8 cellular contexts compared by ENCODE assay signal in the genomic region with DNA sequence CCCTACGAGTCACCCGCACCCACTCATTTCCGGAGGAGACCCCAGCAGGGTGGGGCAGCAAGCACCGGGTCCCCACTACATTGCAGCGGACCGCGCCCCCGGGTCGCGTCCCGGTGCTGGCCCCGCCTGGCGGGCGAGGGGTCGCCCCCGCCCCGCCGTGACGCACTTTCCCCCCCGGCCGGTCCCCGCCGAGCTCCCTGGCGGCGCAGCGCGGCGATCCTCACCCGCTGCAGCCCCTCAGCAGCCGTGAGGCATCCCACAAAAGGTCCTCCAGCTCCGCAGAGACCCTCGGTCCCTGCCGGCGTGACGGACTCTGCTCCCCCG.
A peak's percentile ranks its signal among the peaks of the same experiment; 100 is the strongest.
DNase-seq lines count a peak whose midpoint lies in the region; ATAC-seq and TF ChIP-seq lines count a peak whose summit lies in the region.

No MANE protein-coding gene starts in this region.

- no peak overlapping the region for H3K27ac ChIP-seq in effector memory CD4-positive, alpha-beta T cell (ENCODE audit: insufficient read depth, low read length, poor library complexity, severe bottlenecking)
- H3K27ac ChIP-seq in mesodermal cell (ENCODE audit: low read depth, low read length, severe bottlenecking) (peak overlapping the region; percentile 82), transverse colon (peak overlapping the region; percentile 82 to 87 (median 84))

- H3K4me3 ChIP-seq in effector memory CD4-positive, alpha-beta T cell (ENCODE audit: insufficient read depth, low read depth, low read length, poor library complexity, severe bottlenecking): peak overlapping the region; percentile 65
- H3K4me3 ChIP-seq in mesodermal cell (ENCODE audit: extremely low read depth, insufficient read depth, low read length, poor library complexity, severe bottlenecking) (peak overlapping the region; percentile 69), transverse colon (peak overlapping the region; percentile 50 to 70 (median 64))

- peaks cover 5% of the 10 kb centered on the region for H3K36me3 Mint-ChIP-seq in T-helper 17 cell (ENCODE audit: low read depth)

- TF ChIP-seq EP300 in transverse colon (IDR thresholded peaks at IDR 0.05; ENCODE audit: low read depth): no peak

- DNase-seq in NCI-H82 (lab: John Stamatoyannopoulos, UW): peak; percentile 53
- DNase-seq in NCI-H82 treated with DMSO at 0.1 percent for 48 hours (lab: John Stamatoyannopoulos, UW; ENCODE audit: unreplicated experiment): no peak
- peak in 2 of 3 donors; percentile 7 to 11 for DNase-seq in T-helper 17 cell
- DNase-seq in effector memory CD4-positive, alpha-beta T cell: no peak
- DNase-seq in transverse colon: peak; percentile 35
- no peak for DNase-seq in islet precursor cell

- TF ChIP-seq POLR2A in transverse colon (IDR thresholded peaks at IDR 0.05): no peak

- no peak for TF ChIP-seq CTCF in transverse colon (IDR thresholded peaks at IDR 0.05)

- peaks cover 8% of the 10 kb centered on the region for H3K4me1 Mint-ChIP-seq in T-helper 17 cell

- ATAC-seq in HG02885 (IDR thresholded peaks at IDR 0.05; ENCODE audit: poor library complexity, unreplicated experiment) (peak; percentile 25), T-helper 17 cell (peak; percentile 37)

- peaks cover 5% of the 10 kb centered on the region for H3K4me1 ChIP-seq in effector memory CD4-positive, alpha-beta T cell (ENCODE audit: control insufficient read depth, insufficient read depth, low read length, poor library complexity, severe bottlenecking)
- H3K4me1 ChIP-seq in mesodermal cell (ENCODE audit: control insufficient read depth, insufficient read depth, low read length, poor library complexity, severe bottlenecking): peaks cover 8% of the 10 kb centered on the region
- peaks cover 0 to 18% (median 8%) of the 10 kb centered on the region in 4 donors for H3K4me1 ChIP-seq in transverse colon

- no peaks in the 10 kb centered on the region for H3K36me3 ChIP-seq in effector memory CD4-positive, alpha-beta T cell (ENCODE audit: control insufficient read depth, insufficient read depth, low read length)
- H3K36me3 ChIP-seq in mesodermal cell (ENCODE audit: control insufficient read depth, insufficient read depth, low read length) (no peaks in the 10 kb centered on the region), transverse colon (no peaks in the 10 kb centered on the region)

- H3K27me3 ChIP-seq in effector memory CD4-positive, alpha-beta T cell (replicated peaks; ENCODE audit: control insufficient read depth, insufficient read depth, low read length, poor library complexity, severe bottlenecking): peaks cover 41% of the 10 kb centered on the region
- peaks cover 40% of the 10 kb centered on the region for H3K27me3 ChIP-seq in transverse colon

- peak overlapping the region; percentile 86 for H3K27ac Mint-ChIP-seq in T-helper 17 cell

- in situ Hi-C loops in transverse colon (cut with MboI; ENCODE audit: low pct_ligation_motif_present in 1 of 4, low pct_unique_long_range_greater_than_20kb in 1 of 4, low sequenced_read_pairs in 3 of 4): loop anchor here in 2 of 4 donors (25.0 kb wide), 2 partner anchors 104 to 804 kb away; partner anchors contain the start of gene PRICKLE1 (in 1 of the 2)

- 0% methylated on average over 14 to 27 of the region's 36 CpGs for WGBS in mesodermal cell (ENCODE audit: insufficient coverage in 2 of 2), 2 experiments
- 0% methylated on average over 4 of the region's 36 CpGs; no CpG with 5 or more reads in 1 of the 2 donors for WGBS in transverse colon (ENCODE audit: low coverage in 1 of 2), 2 donors

- peaks cover 73% of the 10 kb centered on the region for H3K27me3 Mint-ChIP-seq in T-helper 17 cell

- H3K9me3 ChIP-seq in T-helper 17 cell (ENCODE audit: control insufficient read depth, low read length, poor library complexity, severe bottlenecking): no peaks in the 10 kb centered on the region
- no peaks in the 10 kb centered on the region for H3K9me3 ChIP-seq in effector memory CD4-positive, alpha-beta T cell (ENCODE audit: control insufficient read depth, low read length)
- H3K9me3 ChIP-seq in mesodermal cell (ENCODE audit: control insufficient read depth, low read length): no peaks in the 10 kb centered on the region
- H3K9me3 ChIP-seq in transverse colon: no peaks in the 10 kb centered on the region

- peak overlapping the region; percentile 97 for H3K4me3 Mint-ChIP-seq in T-helper 17 cell

- intact Hi-C loops in transverse colon (cut with DNase I; ENCODE audit: low total_unique reads): loop anchor here (5.0 kb wide), 1 partner anchor 89 kb away; no protein-coding TSS in a partner anchor

Comparison
In these comparisons a context has a peak if more than half of its experiments do, and no peak if none do; other contexts are left out.
1. DNase-seq: peak in NCI-H82 (single experiment), T-helper 17 cell (2 of 3) and transverse colon (single experiment); none in NCI-H82 treated with DMSO at 0.1 percent for 48 hours (single experiment), effector memory CD4-positive, alpha-beta T cell (0 of 3) and islet precursor cell (single experiment).
2. Peak in every context shown above with its lines, with median percentiles within 50 percentile points of each other: H3K4me3 ChIP-seq.